8 cellular contexts compared by ENCODE assay signal in genomic region chr3:196528639-196529233, GRCh38. TPM values are rescaled to one million over a fixed set of nuclear protein-coding genes. Genes with fewer than 3 reads are reported as not detected.
DNase-seq lines count a peak whose midpoint lies in the region; ATAC-seq and TF ChIP-seq lines count a peak whose summit lies in the region.

No MANE protein-coding gene starts in this region.

- DNase-seq in Calu3, result peak; percentile 95
- peak; percentile 79 for DNase-seq in HuH-7 (ENCODE audit: low spot score)
- DNase-seq in SK-N-DZ (ENCODE audit: low spot score), result peak; percentile 46
- peak; percentile 89 for DNase-seq in activated naive CD8-positive, alpha-beta T cell treated with anti-CD3 and anti-CD28 coated beads for 36 hours
- DNase-seq in left cardiac atrium, result peak; percentile 85
- DNase-seq in vagina (ENCODE audit: extremely low spot score in 2 of 2), result no peak

- H3K4me1 Mint-ChIP-seq in Calu3 (ENCODE audit: low read depth, unreplicated experiment), result no peaks in the 10 kb centered on the region
- H3K4me1 Mint-ChIP-seq in activated naive CD8-positive, alpha-beta T cell treated with anti-CD3 and anti-CD28 coated beads for 36 hours, result peaks cover 2% of the 10 kb centered on the region

- peak overlapping the region; percentile 2 for H3K9ac ChIP-seq in rectal smooth muscle tissue (ENCODE audit: low read length)

- H3K4me3 Mint-ChIP-seq in Calu3 (ENCODE audit: low read depth, unreplicated experiment), result peak overlapping the region; percentile 57
- peak overlapping the region; percentile 68 for H3K4me3 Mint-ChIP-seq in activated naive CD8-positive, alpha-beta T cell treated with anti-CD3 and anti-CD28 coated beads for 36 hours

- no peak overlapping the region for H3K27ac Mint-ChIP-seq in Calu3 (ENCODE audit: unreplicated experiment)
- no peak overlapping the region for H3K27ac Mint-ChIP-seq in activated naive CD8-positive, alpha-beta T cell treated with anti-CD3 and anti-CD28 coated beads for 36 hours

- H3K4me3 ChIP-seq in rectal smooth muscle tissue (ENCODE audit: low read length) (peak overlapping the region; percentile 60), vagina (peak overlapping the region; percentile 37 to 40)

- peak overlapping the region; percentile 76 for H3K27ac ChIP-seq in rectal smooth muscle tissue (ENCODE audit: low read depth, low read length)
- H3K27ac ChIP-seq in vagina, result peak overlapping the region; percentile 65

- CTCF ChIA-PET in Calu3 (lab: Charles Lee), result interaction anchor here (0.5 to 1.2 kb wide), 15 partner anchors 11 to 341 kb away, joined by 3 to 5 read pairs (median 4); partner anchors contain the start of genes FBXO45, RNF168, UBXN7 and WDR53

- peaks cover 7% of the 10 kb centered on the region for H3K36me3 Mint-ChIP-seq in Calu3 (ENCODE audit: insufficient read depth, unreplicated experiment)
- no peaks in the 10 kb centered on the region for H3K36me3 Mint-ChIP-seq in activated naive CD8-positive, alpha-beta T cell treated with anti-CD3 and anti-CD28 coated beads for 36 hours

- H3K4me1 ChIP-seq in rectal smooth muscle tissue (ENCODE audit: control insufficient read depth, insufficient read depth, low read length) (no peaks in the 10 kb centered on the region), vagina (peaks cover 5% of the 10 kb centered on the region)

- TF ChIP-seq POLR2A in vagina (IDR thresholded peaks at IDR 0.05), result no peak

- TF ChIP-seq CTCF in Calu3 (IDR thresholded peaks at IDR 0.05; ENCODE audit: unreplicated experiment), result peak; percentile 90
- peak; percentile 40 to 71 (median 55) for TF ChIP-seq CTCF in vagina (IDR thresholded peaks at IDR 0.05)

- H3K9me3 ChIP-seq in vagina, result no peaks in the 10 kb centered on the region

- no TSS peak for BruUV-seq in Calu3 (replicated peaks; lab: Mats Ljungman, UMichigan)

- H3K36me3 ChIP-seq in rectal smooth muscle tissue (ENCODE audit: control insufficient read depth, insufficient read depth, low read length) (no peaks in the 10 kb centered on the region), vagina (no peaks in the 10 kb centered on the region)

- peaks cover 5% of the 10 kb centered on the region for H3K9me3 Mint-ChIP-seq in Calu3 (ENCODE audit: low read depth, unreplicated experiment)
- peaks cover 1% of the 10 kb centered on the region for H3K9me3 Mint-ChIP-seq in activated naive CD8-positive, alpha-beta T cell treated with anti-CD3 and anti-CD28 coated beads for 36 hours

- H3K27me3 ChIP-seq in rectal smooth muscle tissue (ENCODE audit: control insufficient read depth, insufficient read depth, low read length) (no peaks in the 10 kb centered on the region), vagina (no peaks in the 10 kb centered on the region)

- intact Hi-C loops in Calu3 (cut with micrococcal nuclease; ENCODE audit: unreplicated experiment), result loop anchor here (10.0 kb wide), 1 partner anchor 274 kb away; no protein-coding TSS in a partner anchor
- intact Hi-C loops in left cardiac atrium (cut with DNase I), result no loop called here
- intact Hi-C loops in vagina (cut with DNase I), result no loop called here

- peak; percentile 80 for ATAC-seq in GM19467 (IDR thresholded peaks at IDR 0.05; ENCODE audit: unreplicated experiment)
- peak; percentile 95 to 99 for ATAC-seq in left cardiac atrium

- H3K27me3 Mint-ChIP-seq in Calu3 (ENCODE audit: unreplicated experiment), result no peaks in the 10 kb centered on the region
- H3K27me3 Mint-ChIP-seq in activated naive CD8-positive, alpha-beta T cell treated with anti-CD3 and anti-CD28 coated beads for 36 hours, result peaks cover 32% of the 10 kb centered on the region

RNA-seq across cellular contexts. Expression of gene SMCO1, which starts 13.6 kb away (rescaled TPM):
- not detected in 2 replicates for total RNA-seq in Calu3 (2022)
- polyA plus RNA-seq in SK-N-DZ (2014; cell fraction: cytosol; rRNA removed), result not detected in 2 replicates
- polyA plus RNA-seq in SK-N-DZ (2014; cell fraction: nucleus; rRNA removed), result not detected in 2 replicates
- total RNA-seq in activated naive CD8-positive, alpha-beta T cell treated with anti-CD3 and anti-CD28 coated beads for 36 hours, result not detected
- 10 to 100 TPM; 10.7 to 28.5 TPM for total RNA-seq in left cardiac atrium
- not detected for total RNA-seq in vagina

RNA-seq across cellular contexts. Expression of gene RNF168, which starts 25.2 kb away (rescaled TPM):
- total RNA-seq in Calu3 (2022) (26.4 and 29.2 TPM in 2 replicates), left cardiac atrium (10 to 100 TPM; 17.6 to 22.1 TPM), vagina (26.0 TPM)
- polyA plus RNA-seq in SK-N-DZ (2014; cell fraction: cytosol; rRNA removed), result 11.1 and 13.2 TPM in 2 replicates
- 7.2 and 10.6 TPM in 2 replicates for polyA plus RNA-seq in SK-N-DZ (2014; cell fraction: nucleus; rRNA removed)
- 10 to 100 TPM; 24.5 to 27.1 TPM for total RNA-seq in activated naive CD8-positive, alpha-beta T cell treated with anti-CD3 and anti-CD28 coated beads for 36 hours

RNA-seq across cellular contexts. Expression of gene WDR53, which starts 39.6 kb away (rescaled TPM):
- total RNA-seq in Calu3 (2022) (20.3 and 23.9 TPM in 2 replicates), left cardiac atrium (1 to 10 TPM; 8.8 to 9.4 TPM), vagina (13.5 TPM)
- polyA plus RNA-seq in SK-N-DZ (2014; cell fraction: cytosol; rRNA removed), result 8.2 and 14.3 TPM in 2 replicates
- polyA plus RNA-seq in SK-N-DZ (2014; cell fraction: nucleus; rRNA removed), result 8.5 and 11.8 TPM in 2 replicates
- 10 to 100 TPM; 27.3 to 27.5 TPM for total RNA-seq in activated naive CD8-positive, alpha-beta T cell treated with anti-CD3 and anti-CD28 coated beads for 36 hours

RNA-seq across cellular contexts. Expression of gene FBXO45, which starts 39.7 kb away (rescaled TPM):
- total RNA-seq in Calu3 (2022) (10.8 and 12.1 TPM in 2 replicates), left cardiac atrium (1 to 10 TPM; 7.9 to 8.4 TPM), vagina (6.6 TPM)
- 26.5 and 30.4 TPM in 2 replicates for polyA plus RNA-seq in SK-N-DZ (2014; cell fraction: cytosol; rRNA removed)
- 10.2 and 11.2 TPM in 2 replicates for polyA plus RNA-seq in SK-N-DZ (2014; cell fraction: nucleus; rRNA removed)
- 10 to 100 TPM; 26.1 to 26.3 TPM for total RNA-seq in activated naive CD8-positive, alpha-beta T cell treated with anti-CD3 and anti-CD28 coated beads for 36 hours

Comparison
In these comparisons a context has a peak if more than half of its experiments do, and no peak if none do; other contexts are left out.
1. DNase-seq: peak in Calu3 (single experiment), HuH-7 (single experiment), SK-N-DZ (single experiment), activated naive CD8-positive, alpha-beta T cell treated with anti-CD3 and anti-CD28 coated beads for 36 hours (single experiment) and left cardiac atrium (single experiment); none in vagina (0 of 2).
2. RNA of gene SMCO1, which starts 13.6 kb away (total RNA-seq): 10.7 to 28.5 TPM in left cardiac atrium; not detected in Calu3, not detected in activated naive CD8-positive, alpha-beta T cell treated with anti-CD3 and anti-CD28 coated beads for 36 hours and not detected in vagina (single experiment); every median in the first group is over 10 times any median in the second.